In the genomic region with DNA sequence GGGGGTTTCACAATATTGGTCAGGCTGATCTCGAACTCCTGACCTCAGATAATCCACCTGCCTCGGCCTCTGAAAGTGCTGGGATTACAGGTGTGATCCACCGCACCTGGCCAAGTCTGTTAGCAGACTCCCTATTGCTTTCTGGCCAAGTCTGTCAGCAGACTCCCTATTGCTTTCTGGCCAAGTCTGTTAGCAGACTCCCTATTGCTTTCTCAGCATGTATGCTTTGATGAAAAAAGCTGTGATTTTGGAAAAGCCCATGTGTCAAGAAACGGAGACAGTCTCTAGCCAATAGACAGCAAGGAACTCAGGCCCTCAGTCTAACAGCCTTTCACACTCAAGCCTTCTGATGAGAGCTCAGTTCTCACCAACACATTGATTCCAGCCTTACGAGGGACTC, we compare ENCODE assay signal across 1 cellular context.
TF ChIP-seq lines count a peak whose summit lies in the region.

No MANE protein-coding gene starts in this region.

TF ChIP-seq in HCT116, 20 proteins besides CTCF, POLR2A, EP300 and RAD21 (continued from another document):
- TF ChIP-seq REST (IDR thresholded peaks at IDR 0.05; ENCODE audit: low read depth) (no peak), TCF7L2 (IDR thresholded peaks at IDR 0.05; ENCODE audit: borderline replicate concordance, extremely low read depth, insufficient read depth, insufficient read length) (no peak), CBX3 (IDR thresholded peaks at IDR 0.05; ENCODE audit: low read depth) (no peak), YY1 (IDR thresholded peaks at IDR 0.05; ENCODE audit: extremely low read depth, insufficient replicate concordance, low read depth, low read length) (no peak)
- TF ChIP-seq, protein P1, sequence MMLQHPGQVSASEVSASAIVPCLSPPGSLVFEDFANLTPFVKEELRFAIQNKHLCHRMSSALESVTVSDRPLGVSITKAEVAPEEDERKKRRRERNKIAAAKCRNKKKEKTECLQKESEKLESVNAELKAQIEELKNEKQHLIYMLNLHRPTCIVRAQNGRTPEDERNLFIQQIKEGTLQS (IDR thresholded peaks at IDR 0.05): no peak
